10 cellular contexts compared by ENCODE assay signal in genomic region chr1:56526571-56527174, GRCh38. TPM values are rescaled to one million over a fixed set of nuclear protein-coding genes. Genes with fewer than 3 reads are reported as not detected.
DNase-seq lines count a peak whose midpoint lies in the region; ATAC-seq and TF ChIP-seq lines count a peak whose summit lies in the region.
"Had no signal": no experiment of that assay in that cellular context is flagged by ENCODE, and none has a peak within 500 bp of the region (broad histone marks: within the 10 kb centered on the region; RNA-seq: fewer than 3 reads in every experiment).

No MANE protein-coding gene starts in this region.

- peak; percentile 82 for DNase-seq in GM12865 (ENCODE audit: low read depth)
- no peak for DNase-seq in stimulated activated CD4-positive, alpha-beta T cell treated with anti-CD3 and anti-CD28 coated beads, Interleukin-4, amount 100 ng/mL, for 24 hours
- DNase-seq in DMS114 treated with DMSO at 0.1 percent for 48 hours (lab: John Stamatoyannopoulos, UW; ENCODE audit: unreplicated experiment): no peak
- DNase-seq in DMS153 treated with DMSO at 0.1 percent for 48 hours (lab: John Stamatoyannopoulos, UW; ENCODE audit: unreplicated experiment): no peak
- DNase-seq in natural killer cell treated with Interleukin-12 subunit alpha and Interleukin-12 subunit beta and Interleukin-15 and Interleukin-18, amount 100 ng/mL, for 72 hours (ENCODE audit: low spot score): no peak
- DNase-seq: H7; stimulated activated naive CD4-positive, alpha-beta T cell treated with Interleukin-2 at 50 U/mL for 16 hours had no signal

- ATAC-seq in GM21423 (IDR thresholded peaks at IDR 0.05; ENCODE audit: unreplicated experiment): peak; percentile 61
- peak; percentile 71 for ATAC-seq in HG03469 (IDR thresholded peaks at IDR 0.05; ENCODE audit: unreplicated experiment)
- ATAC-seq in esophagus mucosa: peak; percentile 86
- ATAC-seq in natural killer cell treated with Interleukin-12 subunit alpha and Interleukin-12 subunit beta and Interleukin-15 and Interleukin-18, amount 100 ng/mL, for 72 hours: no peak

- no peaks in the 10 kb centered on the region for H3K9me3 Mint-ChIP-seq in natural killer cell treated with Interleukin-12 subunit alpha and Interleukin-12 subunit beta and Interleukin-15 and Interleukin-18, amount 100 ng/mL, for 72 hours

- no peak for TF ChIP-seq CTCF in GM12865 (IDR thresholded peaks at IDR 0.05; ENCODE audit: insufficient read depth, low read depth, low read length, missing control alignments)

- H3K27me3 Mint-ChIP-seq in natural killer cell treated with Interleukin-12 subunit alpha and Interleukin-12 subunit beta and Interleukin-15 and Interleukin-18, amount 100 ng/mL, for 72 hours: peaks cover 8 to 15% of the 10 kb centered on the region in 2 donors

- H3K4me3 Mint-ChIP-seq in natural killer cell treated with Interleukin-12 subunit alpha and Interleukin-12 subunit beta and Interleukin-15 and Interleukin-18, amount 100 ng/mL, for 72 hours: no peak overlapping the region

- no peaks in the 10 kb centered on the region for H3K36me3 Mint-ChIP-seq in natural killer cell treated with Interleukin-12 subunit alpha and Interleukin-12 subunit beta and Interleukin-15 and Interleukin-18, amount 100 ng/mL, for 72 hours

- peaks cover 7 to 8% of the 10 kb centered on the region in 2 donors for H3K4me1 Mint-ChIP-seq in natural killer cell treated with Interleukin-12 subunit alpha and Interleukin-12 subunit beta and Interleukin-15 and Interleukin-18, amount 100 ng/mL, for 72 hours (ENCODE audit: low read depth in 2 of 2)

- no peak overlapping the region for H3K4me3 ChIP-seq in GM12865 (ENCODE audit: low read depth, low read length)

- no peak overlapping the region for H3K27ac Mint-ChIP-seq in natural killer cell treated with Interleukin-12 subunit alpha and Interleukin-12 subunit beta and Interleukin-15 and Interleukin-18, amount 100 ng/mL, for 72 hours

RNA-seq across cellular contexts. Expression of gene PLPP3, which starts 52.7 kb away (rescaled TPM):
- 14.7 TPM for total RNA-seq in esophagus mucosa
- total RNA-seq in natural killer cell treated with Interleukin-12 subunit alpha and Interleukin-12 subunit beta and Interleukin-15 and Interleukin-18, amount 100 ng/mL, for 72 hours: under 1 TPM in 1 of 2 donors, not detected in 1; 0.12 TPM

Comparison
In these comparisons a context has a peak if more than half of its experiments do, and no peak if none do; other contexts are left out.
1. ATAC-seq: peak in GM21423 (single experiment), HG03469 (single experiment) and esophagus mucosa (single experiment); none in natural killer cell treated with Interleukin-12 subunit alpha and Interleukin-12 subunit beta and Interleukin-15 and Interleukin-18, amount 100 ng/mL, for 72 hours (0 of 2).
2. RNA of gene PLPP3, which starts 52.7 kb away (total RNA-seq): 14.7 TPM in esophagus mucosa (single experiment); 0.12 TPM in natural killer cell treated with Interleukin-12 subunit alpha and Interleukin-12 subunit beta and Interleukin-15 and Interleukin-18, amount 100 ng/mL, for 72 hours; every median in the first group is over 10 times any median in the second.